29 cellular contexts compared by ENCODE assay signal in the genomic region with DNA sequence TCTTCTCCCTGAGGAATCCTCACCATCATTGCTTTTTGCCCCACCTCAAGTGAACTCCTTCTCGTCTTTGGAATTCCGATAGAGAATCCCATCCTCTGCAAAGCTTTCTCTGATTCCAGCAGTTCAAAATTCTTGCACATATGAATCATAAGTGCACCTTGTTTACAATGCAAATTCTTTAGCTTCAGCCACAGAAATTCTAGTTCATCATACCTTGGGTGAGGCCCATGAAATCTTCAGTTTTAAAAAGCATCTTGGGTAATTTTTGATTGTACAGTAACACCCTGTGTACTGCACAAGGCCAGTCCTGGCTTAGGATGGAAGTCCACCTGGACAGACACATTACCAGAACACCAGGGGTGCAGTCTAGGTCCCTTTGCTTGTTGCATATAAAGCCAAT. TPM values are rescaled to one million over a fixed set of nuclear protein-coding genes. Genes with fewer than 3 reads are reported as not detected.
A peak's percentile ranks its signal among the peaks of the same experiment; 100 is the strongest.
DNase-seq lines count a peak whose midpoint lies in the region; TF ChIP-seq lines count a peak whose summit lies in the region.
"Had no signal": no experiment of that assay in that cellular context is flagged by ENCODE, and none has a peak within 500 bp of the region (broad histone marks: within the 10 kb centered on the region; RNA-seq: fewer than 3 reads in every experiment).

No MANE protein-coding gene starts in this region.

- H3K4me1 ChIP-seq in SJSA1 (replicated peaks) (peaks cover 25% of the 10 kb centered on the region), ascending aorta (no peaks in the 10 kb centered on the region)
- H3K4me1 ChIP-seq: BLaER1 treated with 17β-estradiol and CSF1 and Interleukin-3, amounts not matched to agents 10 nM and 100 nM; SJCRH30; spleen; thyroid gland had no signal

- TF ChIP-seq CTCF in ascending aorta (IDR thresholded peaks at IDR 0.05), result no peak

- H3K4me3 ChIP-seq in SJSA1, result no peak overlapping the region
- no peak overlapping the region for H3K4me3 ChIP-seq in ascending aorta
- H3K4me3 ChIP-seq: BLaER1 treated with 17β-estradiol and CSF1 and Interleukin-3, amounts not matched to agents 10 nM and 100 nM; gastroesophageal sphincter; SJCRH30; spleen; thyroid gland had no signal

- H3K27me3 ChIP-seq in SJSA1 (replicated peaks) (no peaks in the 10 kb centered on the region), ascending aorta (no peaks in the 10 kb centered on the region)
- H3K27me3 ChIP-seq: BLaER1 treated with 17β-estradiol and CSF1 and Interleukin-3, amounts not matched to agents 10 nM and 100 nM; gastroesophageal sphincter; SJCRH30; spleen; thyroid gland had no signal

- H3K27ac ChIP-seq in SJSA1 (peak overlapping the region; percentile 89), ascending aorta (no peak overlapping the region)
- H3K27ac ChIP-seq: BLaER1 treated with 17β-estradiol and CSF1 and Interleukin-3, amounts not matched to agents 10 nM and 100 nM; KMS-11; SJCRH30; spleen; thyroid gland had no signal

- H3K9me3 ChIP-seq in SJSA1 (replicated peaks), result 0 out of 2 replicates have a peak, but pooled peaks cover 4% of the 10 kb centered on the region
- H3K9me3 ChIP-seq in ascending aorta, result no peaks in the 10 kb centered on the region
- H3K9me3 ChIP-seq: gastroesophageal sphincter, SJCRH30, thyroid gland had no signal

- H3K36me3 ChIP-seq in SJSA1 (peaks cover 6% of the 10 kb centered on the region; the same call in 1 of the 2 replicates), ascending aorta (no peaks in the 10 kb centered on the region)
- H3K36me3 ChIP-seq: BLaER1 treated with 17β-estradiol and CSF1 and Interleukin-3, amounts not matched to agents 10 nM and 100 nM; gastroesophageal sphincter; SJCRH30; spleen; thyroid gland had no signal

- DNase-seq in 8988T (peak; percentile 6), H4 (ENCODE audit: low spot score) (peak; percentile 22), SJSA1 (ENCODE audit: low read depth in 1 of 2, low spot score in 2 of 2) (peak; percentile 46 to 77), glomerular visceral epithelial cell (ENCODE audit: extremely low spot score) (peak; percentile 42), ascending aorta (ENCODE audit: low spot score in 2 of 2) (no peak), NCI-H187 treated with DMSO at 0.1 percent for 48 hours (lab: John Stamatoyannopoulos, UW) (no peak), amniotic stem cell (lab: John Stamatoyannopoulos, UW) (no peak), islet precursor cell (no peak)
- DNase-seq: activated CD4-positive, alpha-beta T cell treated with anti-CD3 and anti-CD28 coated beads for 36 hours; activated naive CD4-positive, alpha-beta T cell treated with anti-CD3 and anti-CD28 coated beads for 36 hours; activated T-cell treated with anti-CD3 and anti-CD28 coated beads, Interleukin-2, amount 50 U/mL, for 4 hours; effector CD8-positive, alpha-beta T cell; H9; MV-4-11; NCI-H1694 treated with DMSO at 0.1 percent for 48 hours; NCI-H774; occipital lobe; SJCRH30; spleen; stimulated activated CD4-positive, alpha-beta T cell treated with anti-CD3 and anti-CD28 coated beads, Interleukin-4, amount 100 ng/mL, for 24 hours; stimulated activated naive CD4-positive, alpha-beta T cell treated with Interleukin-2 at 50 U/mL for 16 hours; thyroid gland had no signal

- intact Hi-C loops in ascending aorta (cut with DNase I), result no loop called here

RNA-seq across cellular contexts. Expression of gene MDFIC2, which starts 30.8 kb away (rescaled TPM):
- total RNA-seq in H4 (2014; rRNA removed; shearing (Covaris generic)), result not detected in 2 replicates
- not detected in 2 replicates for total RNA-seq in SJSA1 (2014; rRNA removed; shearing (Covaris generic))
- total RNA-seq in ascending aorta, result not detected
- total RNA-seq: activated CD4-positive, alpha-beta T cell treated with anti-CD3 and anti-CD28 coated beads for 36 hours; activated CD8-positive, alpha-beta memory T cell treated with anti-CD3 and anti-CD28 coated beads for 36 hours; activated naive CD4-positive, alpha-beta T cell treated with anti-CD3 and anti-CD28 coated beads for 36 hours; activated T-cell treated with anti-CD3 and anti-CD28 coated beads, Interleukin-2, amount 50 U/mL, for 4 hours; cerebellum; esophagus mucosa; gastroesophageal sphincter; H9; occipital lobe; SJCRH30; spleen; T-helper 1 cell treated with Interleukin-12 subunit alpha and Interleukin-12 subunit beta and Interleukin-4 antibody, amounts not matched to agents 30 ng/mL and 1 ng/mL, for 36 hours; thyroid gland had no signal

Comparison
In these comparisons a context has a peak if more than half of its experiments do, and no peak if none do; other contexts are left out.
1. DNase-seq: peak in 8988T (single experiment), H4 (single experiment), SJSA1 (2 of 2) and glomerular visceral epithelial cell (single experiment); none in ascending aorta (0 of 2), NCI-H187 treated with DMSO at 0.1 percent for 48 hours (single experiment), amniotic stem cell (single experiment) and islet precursor cell (single experiment).